Comparison of ENCODE assay signal across 11 cellular contexts in the genomic region with DNA sequence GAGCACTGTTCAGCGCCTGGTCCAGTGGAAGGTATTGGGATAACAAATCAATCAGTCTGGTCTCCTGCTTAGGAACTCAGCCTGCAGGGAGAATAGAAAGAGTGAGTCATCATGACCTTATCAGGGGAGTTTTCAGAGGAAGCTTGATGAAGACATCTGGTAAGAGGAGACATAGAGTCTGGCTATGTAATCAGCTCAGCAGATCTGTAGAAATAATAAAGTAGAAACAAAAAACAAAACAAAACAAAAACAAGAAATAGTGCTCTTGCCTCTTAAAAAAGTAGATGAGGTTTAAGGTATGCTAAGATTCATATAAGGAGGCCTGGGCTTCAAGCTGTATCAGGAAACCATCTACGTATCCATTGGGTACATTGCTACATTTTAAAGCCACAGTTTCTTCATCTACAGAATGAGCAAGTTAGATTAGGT. TPM values are rescaled to one million over a fixed set of nuclear protein-coding genes. Genes with fewer than 3 reads are reported as not detected.
DNase-seq lines count a peak whose midpoint lies in the region; ATAC-seq and TF ChIP-seq lines count a peak whose summit lies in the region.
"Had no signal": no experiment of that assay in that cellular context is flagged by ENCODE, and none has a peak within 500 bp of the region (broad histone marks: within the 10 kb centered on the region; RNA-seq: fewer than 3 reads in every experiment).

No MANE protein-coding gene starts in this region.

- H3K4me1 ChIP-seq in mammary epithelial cell (ENCODE audit: insufficient read depth, low read length), result no peaks in the 10 kb centered on the region
- peaks cover 26% of the 10 kb centered on the region for H3K4me1 ChIP-seq in osteoblast (ENCODE audit: insufficient read depth, low read length)
- H3K4me1 ChIP-seq in gastroesophageal sphincter, result no peaks in the 10 kb centered on the region
- peaks cover 0 to 10% (median 2%) of the 10 kb centered on the region in 4 donors for H3K4me1 ChIP-seq in transverse colon

- no peak for TF ChIP-seq CTCF in mammary epithelial cell (conservative IDR thresholded peaks at IDR 0.05 in 1 of 2, IDR thresholded peaks at IDR 0.05 in 1 of 2; ENCODE audit: extremely low read depth in 1 of 2, insufficient read depth in 1 of 2, low read depth in 1 of 2, low read length in 2 of 2)
- TF ChIP-seq CTCF in osteoblast (IDR thresholded peaks at IDR 0.05; ENCODE audit: extremely low read depth, low read depth, low read length), result no peak
- no peak for TF ChIP-seq CTCF in gastroesophageal sphincter (IDR thresholded peaks at IDR 0.05)
- no peak for TF ChIP-seq CTCF in progenitor cell of endocrine pancreas (IDR thresholded peaks at IDR 0.05; ENCODE audit: unreplicated experiment)
- no peak for TF ChIP-seq CTCF in transverse colon (IDR thresholded peaks at IDR 0.05)

- intact Hi-C loops in mammary epithelial cell (cut with micrococcal nuclease), result no loop called here
- intact Hi-C loops in transverse colon (cut with DNase I; ENCODE audit: low total_unique reads), result no loop called here

- no peaks in the 10 kb centered on the region for H4K20me1 ChIP-seq in mammary epithelial cell (ENCODE audit: insufficient read depth, low read length)
- no peaks in the 10 kb centered on the region for H4K20me1 ChIP-seq in osteoblast (ENCODE audit: insufficient read depth, low read length)

- no peaks in the 10 kb centered on the region for H3K36me3 ChIP-seq in mammary epithelial cell (ENCODE audit: insufficient read depth, low read length)
- H3K36me3 ChIP-seq in osteoblast (ENCODE audit: insufficient read depth, low read length), result no peaks in the 10 kb centered on the region
- H3K36me3 ChIP-seq in gastroesophageal sphincter, result no peaks in the 10 kb centered on the region
- no peaks in the 10 kb centered on the region for H3K36me3 ChIP-seq in transverse colon
- H3K36me3 ChIP-seq: neutrophil had no signal

- no peak overlapping the region for H3K27ac ChIP-seq in mammary epithelial cell (ENCODE audit: insufficient read depth, low read depth, low read length)
- no peak overlapping the region for H3K27ac ChIP-seq in osteoblast (ENCODE audit: low read depth, low read length)
- no peak overlapping the region for H3K27ac ChIP-seq in gastroesophageal sphincter
- no peak overlapping the region for H3K27ac ChIP-seq in transverse colon
- H3K27ac ChIP-seq: neutrophil had no signal

- H3K4me3 ChIP-seq in mammary epithelial cell (replicated peaks in 1 of 3; ENCODE audit: insufficient read depth in 1 of 3, low read depth in 2 of 3, low read length in 3 of 3) (no peak overlapping the region), osteoblast (ENCODE audit: insufficient read depth, low read length) (no peak overlapping the region), gastroesophageal sphincter (no peak overlapping the region), transverse colon (no peak overlapping the region)

- no peak overlapping the region for H3K4me2 ChIP-seq in mammary epithelial cell (ENCODE audit: insufficient read depth, low read depth, low read length)
- no peak overlapping the region for H3K4me2 ChIP-seq in osteoblast (ENCODE audit: insufficient read depth, low read length)

- dilution Hi-C loops in mammary epithelial cell (cut with HindIII; ENCODE audit: low sequenced_read_pairs), result loop anchor here (5.0 kb wide), 1 partner anchor 35 kb away; no protein-coding TSS in a partner anchor

- 93% methylated on average over 2 of the region's 2 CpGs for WGBS in mammary epithelial cell (ENCODE audit: low coverage, missing lambda C conversion rate)
- WGBS in gastroesophageal sphincter (ENCODE audit: low coverage in 1 of 2), 2 donors, result 74 to 95% methylated on average over 2 of the region's 2 CpGs
- 73 to 84% methylated on average over 2 of the region's 2 CpGs for WGBS in transverse colon (ENCODE audit: low coverage in 1 of 2), 2 donors

- no peak for ATAC-seq in gastroesophageal sphincter

- peak; percentile 59 for DNase-seq in COLO829 (ENCODE audit: low spot score)
- DNase-seq in LHCN-M2 (ENCODE audit: low read depth), result peak; percentile 78
- DNase-seq in mammary epithelial cell, result peak; percentile 66
- peak; percentile 35 for DNase-seq in osteoblast (ENCODE audit: insufficient read length, low spot score, missing footprints)
- DNase-seq in progenitor cell of endocrine pancreas (ENCODE audit: low spot score, unreplicated experiment), result no peak
- DNase-seq in transverse colon, result no peak
- DNase-seq in epidermal melanocyte (ENCODE audit: insufficient read length, low spot score), result no peak
- DNase-seq: foreskin melanocyte had no signal

- no peaks in the 10 kb centered on the region for H3K36me3 Mint-ChIP-seq in progenitor cell of endocrine pancreas (ENCODE audit: insufficient read depth)
- H3K36me3 Mint-ChIP-seq: IgD-negative memory B cell had no signal

- H3K4me1 Mint-ChIP-seq in progenitor cell of endocrine pancreas (ENCODE audit: low read depth), result no peaks in the 10 kb centered on the region
- H3K4me1 Mint-ChIP-seq: IgD-negative memory B cell had no signal

- H3K4me3 Mint-ChIP-seq in progenitor cell of endocrine pancreas (ENCODE audit: low read depth), result no peak overlapping the region
- H3K4me3 Mint-ChIP-seq: IgD-negative memory B cell had no signal

- H2AFZ ChIP-seq in mammary epithelial cell (ENCODE audit: low read depth, low read length) (no peak overlapping the region), osteoblast (ENCODE audit: low read length) (no peak overlapping the region)

- no peaks in the 10 kb centered on the region for H3K9me3 Mint-ChIP-seq in progenitor cell of endocrine pancreas (ENCODE audit: low read depth)

- H3K9me3 ChIP-seq in mammary epithelial cell (replicated peaks; ENCODE audit: insufficient read depth, low read length) (no peaks in the 10 kb centered on the region), osteoblast (ENCODE audit: low read depth, low read length) (no peaks in the 10 kb centered on the region), gastroesophageal sphincter (no peaks in the 10 kb centered on the region), transverse colon (no peaks in the 10 kb centered on the region)
- H3K9me3 ChIP-seq: neutrophil had no signal

- H3K79me2 ChIP-seq in mammary epithelial cell (ENCODE audit: insufficient read depth, low read length) (no peaks in the 10 kb centered on the region), osteoblast (ENCODE audit: insufficient read depth, low read length) (no peaks in the 10 kb centered on the region)

- H3K27me3 ChIP-seq in mammary epithelial cell (ENCODE audit: insufficient read depth, low read length) (no peaks in the 10 kb centered on the region), osteoblast (ENCODE audit: insufficient read depth, low read length) (no peaks in the 10 kb centered on the region), gastroesophageal sphincter (no peaks in the 10 kb centered on the region), transverse colon (no peaks in the 10 kb centered on the region)
- H3K27me3 ChIP-seq: neutrophil had no signal

- TF ChIP-seq EP300 in gastroesophageal sphincter (IDR thresholded peaks at IDR 0.05) (no peak), transverse colon (IDR thresholded peaks at IDR 0.05; ENCODE audit: low read depth) (no peak)

- no peak overlapping the region for H3K27ac Mint-ChIP-seq in progenitor cell of endocrine pancreas
- H3K27ac Mint-ChIP-seq: IgD-negative memory B cell had no signal

- no peaks in the 10 kb centered on the region for H3K27me3 Mint-ChIP-seq in progenitor cell of endocrine pancreas

- CTCF ChIA-PET in mammary epithelial cell (lab: Charles Lee; ENCODE audit: low non-redundant PET), result no interaction called here

- in situ Hi-C loops in mammary epithelial cell (cut with MboI; ENCODE audit: low sequenced_read_pairs in 2 of 2) (no loop called here), transverse colon (cut with MboI; ENCODE audit: low pct_ligation_motif_present in 1 of 4, low pct_unique_long_range_greater_than_20kb in 1 of 4, low sequenced_read_pairs in 3 of 4) (loop anchor here in 1 of 4 donors (10.0 kb wide), 1 partner anchor 257 kb away; no protein-coding TSS in a partner anchor)

- H3K9ac ChIP-seq in mammary epithelial cell (ENCODE audit: insufficient read depth, low read length), result no peak overlapping the region

- no peak for TF ChIP-seq POLR2A in gastroesophageal sphincter (IDR thresholded peaks at IDR 0.05)
- no peak for TF ChIP-seq POLR2A in transverse colon (IDR thresholded peaks at IDR 0.05)

- no TSS peak for BruUV-seq in mammary epithelial cell (replicated peaks; lab: Mats Ljungman, UMichigan)

RNA-seq across cellular contexts. Expression of a gene that starts 14.4 kb away (rescaled TPM):
- total RNA-seq in LHCN-M2 (2014; rRNA removed), result not detected in 2 replicates
- not detected for polyA plus RNA-seq in LHCN-M2 (2012)
- not detected for total RNA-seq in mammary epithelial cell
- polyA plus RNA-seq in mammary epithelial cell, result not detected
- not detected for polyA minus RNA-seq in mammary epithelial cell
- total RNA-seq in osteoblast, result not detected in 2 replicates
- total RNA-seq in gastroesophageal sphincter, result not detected
- total RNA-seq in progenitor cell of endocrine pancreas, result not detected in 2 replicates
- not detected for total RNA-seq in transverse colon
- polyA plus RNA-seq: IgD-negative memory B cell had no signal

RNA-seq across cellular contexts. Expression of a gene that starts 48.8 kb away (rescaled TPM):
- total RNA-seq in LHCN-M2 (2014; rRNA removed) (not detected in 2 replicates), mammary epithelial cell (under 1 TPM in 1 of 2 donors, not detected in 1; 0.17 TPM), osteoblast (not detected in 2 replicates), gastroesophageal sphincter (under 1 TPM in 1 of 4 donors, not detected in 3; 0.40 TPM), progenitor cell of endocrine pancreas (not detected in 2 replicates), transverse colon (not detected)
- polyA plus RNA-seq in LHCN-M2 (2012), result not detected
- not detected for polyA plus RNA-seq in mammary epithelial cell
- polyA minus RNA-seq in mammary epithelial cell, result not detected
- polyA plus RNA-seq: IgD-negative memory B cell had no signal

Comparison
In these comparisons a context has a peak if more than half of its experiments do, and no peak if none do; other contexts are left out.
1. DNase-seq: peak in COLO829 (single experiment), LHCN-M2 (single experiment), mammary epithelial cell (single experiment) and osteoblast (single experiment); none in progenitor cell of endocrine pancreas (single experiment), transverse colon (single experiment) and epidermal melanocyte (single experiment).